13 cellular contexts compared by ENCODE assay signal in genomic region chr4:40587826-40588225, GRCh38. TPM values are rescaled to one million over a fixed set of nuclear protein-coding genes. Genes with fewer than 3 reads are reported as not detected.
DNase-seq lines count a peak whose midpoint lies in the region; ATAC-seq and TF ChIP-seq lines count a peak whose summit lies in the region.
"Had no signal": no experiment of that assay in that cellular context is flagged by ENCODE, and none has a peak within 500 bp of the region (broad histone marks: within the 10 kb centered on the region; RNA-seq: fewer than 3 reads in every experiment).

No MANE protein-coding gene starts in this region.

- H3K4me1 Mint-ChIP-seq in activated CD8-positive, alpha-beta T cell treated with anti-CD3 and anti-CD28 coated beads, Interleukin-2, amount 10 ng/mL, durations not matched to agents 7 days and 5 days (ENCODE audit: low read depth), result no peaks in the 10 kb centered on the region
- H3K4me1 Mint-ChIP-seq: central memory CD8-positive, alpha-beta T cell had no signal

- no peak for TF ChIP-seq CTCF in astrocyte of the spinal cord (IDR thresholded peaks at IDR 0.05; ENCODE audit: low read depth, low read length)
- no peak for TF ChIP-seq CTCF in left lung (IDR thresholded peaks at IDR 0.05)

- H3K27me3 ChIP-seq in left lung, result no peaks in the 10 kb centered on the region
- H3K27me3 ChIP-seq in aorta (ENCODE audit: control insufficient read depth in 1 of 2, insufficient read depth in 2 of 2, low read length in 1 of 2), result no peaks in the 10 kb centered on the region

- in situ Hi-C loops in astrocyte of the spinal cord (cut with HindIII; ENCODE audit: low sequenced_read_pairs), result no loop called here

- peak; percentile 45 for ATAC-seq in Right ventricle myocardium superior (ENCODE audit: poor library complexity)
- ATAC-seq in Right ventricle myocardium inferior, result no peak
- peak; percentile 73 for ATAC-seq in left lung
- ATAC-seq in aorta (ENCODE audit: low FRiP score), result peak; percentile 70
- ATAC-seq in activated CD8-positive, alpha-beta T cell treated with anti-CD3 and anti-CD28 coated beads, Interleukin-2, amount 10 ng/mL, durations not matched to agents 7 days and 5 days, result no peak

- no peaks in the 10 kb centered on the region for H3K9me3 Mint-ChIP-seq in activated CD8-positive, alpha-beta T cell treated with anti-CD3 and anti-CD28 coated beads, Interleukin-2, amount 10 ng/mL, durations not matched to agents 7 days and 5 days (ENCODE audit: insufficient read depth)
- H3K9me3 Mint-ChIP-seq: central memory CD8-positive, alpha-beta T cell had no signal

- H3K9me3 ChIP-seq in left lung (no peaks in the 10 kb centered on the region), aorta (ENCODE audit: control insufficient read depth, low read length) (peaks cover 3% of the 10 kb centered on the region)

- H3K27ac Mint-ChIP-seq in activated CD8-positive, alpha-beta T cell treated with anti-CD3 and anti-CD28 coated beads, Interleukin-2, amount 10 ng/mL, durations not matched to agents 7 days and 5 days, result no peak overlapping the region

- POLR2A ChIA-PET in activated CD8-positive, alpha-beta T cell treated with anti-CD3 and anti-CD28 coated beads, Interleukin-2, amount 10 ng/mL, durations not matched to agents 7 days and 5 days (lab: Charles Lee), result no interaction called here

- H3K4me3 Mint-ChIP-seq in activated CD8-positive, alpha-beta T cell treated with anti-CD3 and anti-CD28 coated beads, Interleukin-2, amount 10 ng/mL, durations not matched to agents 7 days and 5 days, result no peak overlapping the region
- H3K4me3 Mint-ChIP-seq: central memory CD8-positive, alpha-beta T cell had no signal

- H3K36me3 ChIP-seq in left lung (peaks cover 0 to 25% of the 10 kb centered on the region in 2 donors), aorta (ENCODE audit: control insufficient read depth in 1 of 2, insufficient read depth in 2 of 2, low read length in 1 of 2) (no peaks in the 10 kb centered on the region)
- H3K36me3 ChIP-seq: heart left ventricle had no signal

- no peak overlapping the region for H3K4me3 ChIP-seq in astrocyte of the spinal cord (ENCODE audit: low read depth, low read length)
- H3K4me3 ChIP-seq in left lung, result no peak overlapping the region
- H3K4me3 ChIP-seq in aorta (ENCODE audit: low read length in 2 of 2), result no peak overlapping the region
- H3K4me3 ChIP-seq: heart left ventricle had no signal

- peak overlapping the region in 1 of 2 donors; percentile 91 for H3K27ac ChIP-seq in left lung
- H3K27ac ChIP-seq in aorta (ENCODE audit: low read depth in 1 of 2, low read length in 2 of 2), result no peak overlapping the region

- 28 to 33% methylated on average over 3 of the region's 3 CpGs for WGBS in aorta, 2 donors

- H3K27me3 Mint-ChIP-seq in activated CD8-positive, alpha-beta T cell treated with anti-CD3 and anti-CD28 coated beads, Interleukin-2, amount 10 ng/mL, durations not matched to agents 7 days and 5 days (ENCODE audit: low read depth), result peaks cover 14% of the 10 kb centered on the region

- CTCF ChIA-PET in activated CD8-positive, alpha-beta T cell treated with anti-CD3 and anti-CD28 coated beads, Interleukin-2, amount 10 ng/mL, durations not matched to agents 7 days and 5 days (lab: Charles Lee), result no interaction called here

- H3K4me1 ChIP-seq in left lung (peaks cover 0 to 67% of the 10 kb centered on the region in 2 donors), aorta (ENCODE audit: control insufficient read depth in 1 of 2, insufficient read depth in 2 of 2, low read length in 2 of 2) (no peaks in the 10 kb centered on the region)

- intact Hi-C loops in Right ventricle myocardium superior (cut with DNase I) (no loop called here), Right ventricle myocardium inferior (cut with DNase I) (no loop called here), left lung (cut with DNase I) (no loop called here), aorta (cut with DNase I) (no loop called here)

- no peaks in the 10 kb centered on the region for H3K36me3 Mint-ChIP-seq in activated CD8-positive, alpha-beta T cell treated with anti-CD3 and anti-CD28 coated beads, Interleukin-2, amount 10 ng/mL, durations not matched to agents 7 days and 5 days (ENCODE audit: low read depth)

- DNase-seq in Right ventricle myocardium superior (peak; percentile 52), Right ventricle myocardium inferior (ENCODE audit: missing footprints) (no peak), astrocyte of the spinal cord (ENCODE audit: low read depth, low spot score) (peak; percentile 33), left lung (peak in 1 of 2 donors; percentile 53), aorta (peak in 1 of 2 donors; percentile 54), dermis blood vessel endothelial cell (no peak), NCI-H2196 treated with DMSO at 0.1 percent for 48 hours (lab: John Stamatoyannopoulos, UW; ENCODE audit: unreplicated experiment) (no peak)
- DNase-seq in activated CD8-positive, alpha-beta T cell treated with anti-CD3 and anti-CD28 coated beads, Interleukin-2, amount 10 ng/mL, durations not matched to agents 7 days and 5 days, result no peak
- DNase-seq: activated T-cell treated with anti-CD3 and anti-CD28 coated beads, Interleukin-2, amount 50 U/mL, for 1 hour; heart left ventricle; NCI-H1694; OCI-M1 had no signal

RNA-seq across cellular contexts. Expression of gene RBM47, which starts 41.8 kb away (rescaled TPM):
- 2.4 TPM for total RNA-seq in Right ventricle myocardium superior
- total RNA-seq in Right ventricle myocardium inferior, result 4.7 TPM
- total RNA-seq in left lung, result 100 to 1,000 TPM in 1 of 2 donors, 10 to 100 TPM in 1; 83.5 to 110 TPM
- total RNA-seq in aorta, result 10 to 100 TPM; 20.7 to 33.5 TPM
- polyA plus RNA-seq in aorta, result 10 to 100 TPM in 1 of 2 donors, 1 to 10 TPM in 1; 1.8 to 25.4 TPM
- total RNA-seq in dermis blood vessel endothelial cell, result 1.0 and 4.6 TPM in 2 replicates
- under 1 TPM; 0.60 to 0.66 TPM for total RNA-seq in activated CD8-positive, alpha-beta T cell treated with anti-CD3 and anti-CD28 coated beads, Interleukin-2, amount 10 ng/mL, durations not matched to agents 7 days and 5 days

Comparison
In these comparisons a context has a peak if more than half of its experiments do, and no peak if none do; other contexts are left out.
1. ATAC-seq: peak in Right ventricle myocardium superior (single experiment), left lung (single experiment) and aorta (single experiment); none in Right ventricle myocardium inferior (single experiment) and activated CD8-positive, alpha-beta T cell treated with anti-CD3 and anti-CD28 coated beads, Interleukin-2, amount 10 ng/mL, durations not matched to agents 7 days and 5 days (single experiment).
2. DNase-seq: peak in Right ventricle myocardium superior (single experiment) and astrocyte of the spinal cord (single experiment); none in Right ventricle myocardium inferior (single experiment), dermis blood vessel endothelial cell (single experiment), NCI-H2196 treated with DMSO at 0.1 percent for 48 hours (single experiment) and activated CD8-positive, alpha-beta T cell treated with anti-CD3 and anti-CD28 coated beads, Interleukin-2, amount 10 ng/mL, durations not matched to agents 7 days and 5 days (single experiment).